Comparison of ENCODE assay signal across 1 cellular context in genomic region chr4:143358419-143358818, GRCh38.
TF ChIP-seq lines count a peak whose summit lies in the region.

No MANE protein-coding gene starts in this region.

TF ChIP-seq in GM12878, 131 proteins besides CTCF, POLR2A, EP300 and RAD21 (continued from another document):
- TF ChIP-seq BCLAF1 (IDR thresholded peaks at IDR 0.05): no peak
- no peak for TF ChIP-seq KAT2A (conservative IDR thresholded peaks at IDR 0.05; ENCODE audit: control insufficient read depth, low read depth, low read length)
- no peak for TF ChIP-seq ATF7 (IDR thresholded peaks at IDR 0.05; ENCODE audit: low read depth)
- no peak for TF ChIP-seq KDM1A (IDR thresholded peaks at IDR 0.05; ENCODE audit: borderline replicate concordance)
- TF ChIP-seq E2F8 (IDR thresholded peaks at IDR 0.05; ENCODE audit: low read depth, partially characterized antibody): no peak
- TF ChIP-seq ZNF687 (IDR thresholded peaks at IDR 0.05): no peak
